8 cellular contexts compared by ENCODE assay signal in genomic region chr15:89898628-89899302, GRCh38. TPM values are rescaled to one million over a fixed set of nuclear protein-coding genes. Genes with fewer than 3 reads are reported as not detected.
A peak's percentile ranks its signal among the peaks of the same experiment; 100 is the strongest.
DNase-seq lines count a peak whose midpoint lies in the region; ATAC-seq and TF ChIP-seq lines count a peak whose summit lies in the region.

No MANE protein-coding gene starts in this region.

- no peaks in the 10 kb centered on the region for H4K20me1 ChIP-seq in OCI-LY1 (ENCODE audit: insufficient read depth, low read length)
- H4K20me1 ChIP-seq in hepatocyte (ENCODE audit: insufficient read depth, poor library complexity, severe bottlenecking): no peaks in the 10 kb centered on the region

- H3K27ac ChIP-seq in OCI-LY1 (ENCODE audit: low read depth, low read length, poor library complexity, severe bottlenecking) (no peak overlapping the region), hepatocyte (no peak overlapping the region)

- no peaks in the 10 kb centered on the region for H3K36me3 ChIP-seq in OCI-LY1 (ENCODE audit: insufficient read depth, low read length)
- H3K36me3 ChIP-seq in hepatocyte (replicated peaks; ENCODE audit: insufficient read depth, low read depth): no peaks in the 10 kb centered on the region

- H3K36me3 Mint-ChIP-seq in activated T-helper 2 cell treated with anti-CD3 and anti-CD28 coated beads, Interferon-gamma antibody, Interleukin-2, Interleukin-4, amounts not matched to agents 10 μg/mL and 5 μg/mL and 100 μg/mL, durations not matched to agents 14 hours and 24 hours and 36 hours (ENCODE audit: low read depth): no peaks in the 10 kb centered on the region

- no peak overlapping the region for H3K9ac ChIP-seq in OCI-LY1 (ENCODE audit: low read length)

- intact Hi-C loops in activated T-helper 2 cell treated with anti-CD3 and anti-CD28 coated beads, Interferon-gamma antibody, Interleukin-2, Interleukin-4, amounts not matched to agents 10 μg/mL and 5 μg/mL and 100 μg/mL, durations not matched to agents 14 hours and 24 hours and 36 hours (cut with micrococcal nuclease): loop anchor here (1.0 to 10.0 kb wide), 2 partner anchors 136 to 173 kb away; no protein-coding TSS in a partner anchor

- H3K9me3 ChIP-seq in OCI-LY1 (ENCODE audit: low read length) (no peaks in the 10 kb centered on the region), hepatocyte (ENCODE audit: low read depth) (no peaks in the 10 kb centered on the region)

- H3F3A ChIP-seq in OCI-LY1 (ENCODE audit: insufficient read depth, low read length): no peaks in the 10 kb centered on the region

- CTCF ChIA-PET in AG04449 (lab: Yijun Ruan, JAX): interaction anchor here (0.6 to 3.4 kb wide), 12 partner anchors 11 to 322 kb away, joined by 3 to 40 read pairs (median 6); no protein-coding TSS in a partner anchor

- no peak overlapping the region for H3K27ac Mint-ChIP-seq in activated T-helper 2 cell treated with anti-CD3 and anti-CD28 coated beads, Interferon-gamma antibody, Interleukin-2, Interleukin-4, amounts not matched to agents 10 μg/mL and 5 μg/mL and 100 μg/mL, durations not matched to agents 14 hours and 24 hours and 36 hours

- TF ChIP-seq CTCF in AG04449 (IDR thresholded peaks at IDR 0.05; ENCODE audit: insufficient read depth, low read length, missing control alignments): peak; percentile 65
- peak; percentile 70 for TF ChIP-seq CTCF in OCI-LY1 (IDR thresholded peaks at IDR 0.05; ENCODE audit: low read length)
- peak; percentile 55 for TF ChIP-seq CTCF in hepatocyte (IDR thresholded peaks at IDR 0.05; ENCODE audit: poor library complexity)

- POLR2A ChIA-PET in AG04449 (lab: Yijun Ruan, JAX): interaction anchor here (0.9 kb wide), 1 partner anchor 14 kb away, joined by 3 read pairs; the partner anchor contains the start of gene ARPIN

- H3K79me2 ChIP-seq in OCI-LY1 (ENCODE audit: insufficient read depth, low read length) (no peaks in the 10 kb centered on the region), hepatocyte (no peaks in the 10 kb centered on the region)

- H3K4me3 ChIP-seq in AG04449 (ENCODE audit: low read depth, low read length) (no peak overlapping the region), OCI-LY1 (ENCODE audit: low read depth, low read length, poor library complexity, severe bottlenecking) (no peak overlapping the region), hepatocyte (no peak overlapping the region)

- H3K4me2 ChIP-seq in OCI-LY1 (ENCODE audit: low read length) (no peak overlapping the region), hepatocyte (no peak overlapping the region)

- H3K9me2 ChIP-seq in OCI-LY1 (ENCODE audit: low read depth, low read length): no peaks in the 10 kb centered on the region
- no peaks in the 10 kb centered on the region for H3K9me2 ChIP-seq in hepatocyte (replicated peaks; ENCODE audit: insufficient read depth)

- ATAC-seq in HG02885 (IDR thresholded peaks at IDR 0.05; ENCODE audit: poor library complexity, unreplicated experiment) (peak; percentile 60), HG02642 (IDR thresholded peaks at IDR 0.05; ENCODE audit: poor library complexity, unreplicated experiment) (no peak)

- H3K27me3 ChIP-seq in OCI-LY1 (ENCODE audit: insufficient read depth, low read length) (peaks cover 14% of the 10 kb centered on the region), hepatocyte (no peaks in the 10 kb centered on the region)

- H3K4me1 Mint-ChIP-seq in activated T-helper 2 cell treated with anti-CD3 and anti-CD28 coated beads, Interferon-gamma antibody, Interleukin-2, Interleukin-4, amounts not matched to agents 10 μg/mL and 5 μg/mL and 100 μg/mL, durations not matched to agents 14 hours and 24 hours and 36 hours (ENCODE audit: low read depth): peaks cover 15% of the 10 kb centered on the region

- no peak overlapping the region for H3K4me3 Mint-ChIP-seq in activated T-helper 2 cell treated with anti-CD3 and anti-CD28 coated beads, Interferon-gamma antibody, Interleukin-2, Interleukin-4, amounts not matched to agents 10 μg/mL and 5 μg/mL and 100 μg/mL, durations not matched to agents 14 hours and 24 hours and 36 hours (ENCODE audit: low read depth)

- WGBS in hepatocyte (ENCODE audit: low lambda C conversion rate, missing lambda C conversion rate): 71% methylated on average over 7 of the region's 7 CpGs

- DNase-seq in AG04449 (ENCODE audit: low read depth, low spot score) (no peak), GF-D8 (lab: John Stamatoyannopoulos, UW) (peak; percentile 21), hepatocyte (ENCODE audit: low spot score) (peak; percentile 69)
- peak; percentile 20 for DNase-seq in activated T-helper 2 cell treated with anti-CD3 and anti-CD28 coated beads, Interferon-gamma antibody, Interleukin-2, Interleukin-4, amounts not matched to agents 10 μg/mL and 5 μg/mL and 100 μg/mL, durations not matched to agents 14 hours and 24 hours and 36 hours (ENCODE audit: low spot score)
- DNase-seq in stimulated activated CD8-positive, alpha-beta memory T cell treated with anti-CD3 and anti-CD28 coated beads, Interleukin-12 subunit alpha, Interleukin-12 subunit beta, amount 100 ng/mL, for 1 hour (ENCODE audit: low read depth): peak; percentile 15

- H2AFZ ChIP-seq in OCI-LY1 (ENCODE audit: low read length) (no peak overlapping the region), hepatocyte (no peak overlapping the region)

- no peaks in the 10 kb centered on the region for H3K27me3 Mint-ChIP-seq in activated T-helper 2 cell treated with anti-CD3 and anti-CD28 coated beads, Interferon-gamma antibody, Interleukin-2, Interleukin-4, amounts not matched to agents 10 μg/mL and 5 μg/mL and 100 μg/mL, durations not matched to agents 14 hours and 24 hours and 36 hours (ENCODE audit: low read depth)

- peaks cover 4% of the 10 kb centered on the region for H3K4me1 ChIP-seq in OCI-LY1 (ENCODE audit: insufficient read depth, low read length, severe bottlenecking)
- H3K4me1 ChIP-seq in hepatocyte (ENCODE audit: insufficient read depth): peaks cover 4% of the 10 kb centered on the region

- no peaks in the 10 kb centered on the region for H3K9me3 Mint-ChIP-seq in activated T-helper 2 cell treated with anti-CD3 and anti-CD28 coated beads, Interferon-gamma antibody, Interleukin-2, Interleukin-4, amounts not matched to agents 10 μg/mL and 5 μg/mL and 100 μg/mL, durations not matched to agents 14 hours and 24 hours and 36 hours

RNA-seq across cellular contexts. Expression of gene AP3S2, which starts 5.0 kb away (rescaled TPM):
- 20.6 and 24.6 TPM in 2 replicates for total RNA-seq in activated T-helper 2 cell treated with anti-CD3 and anti-CD28 coated beads, Interferon-gamma antibody, Interleukin-2, Interleukin-4, amounts not matched to agents 10 μg/mL and 5 μg/mL and 100 μg/mL, durations not matched to agents 14 hours and 24 hours and 36 hours
- 51.7 and 61.2 TPM in 2 replicates for total RNA-seq in hepatocyte
- polyA plus RNA-seq in hepatocyte: 14.2 and 15.6 TPM in 2 replicates

RNA-seq across cellular contexts. Expression of gene ARPIN, which starts 14.0 kb away (rescaled TPM):
- total RNA-seq in activated T-helper 2 cell treated with anti-CD3 and anti-CD28 coated beads, Interferon-gamma antibody, Interleukin-2, Interleukin-4, amounts not matched to agents 10 μg/mL and 5 μg/mL and 100 μg/mL, durations not matched to agents 14 hours and 24 hours and 36 hours: not detected in 2 replicates
- total RNA-seq in hepatocyte: 6.8 and 8.6 TPM in 2 replicates
- 3.8 and 6.5 TPM in 2 replicates for polyA plus RNA-seq in hepatocyte
